Comparison of ENCODE assay signal across 1 cellular context in the genomic region with DNA sequence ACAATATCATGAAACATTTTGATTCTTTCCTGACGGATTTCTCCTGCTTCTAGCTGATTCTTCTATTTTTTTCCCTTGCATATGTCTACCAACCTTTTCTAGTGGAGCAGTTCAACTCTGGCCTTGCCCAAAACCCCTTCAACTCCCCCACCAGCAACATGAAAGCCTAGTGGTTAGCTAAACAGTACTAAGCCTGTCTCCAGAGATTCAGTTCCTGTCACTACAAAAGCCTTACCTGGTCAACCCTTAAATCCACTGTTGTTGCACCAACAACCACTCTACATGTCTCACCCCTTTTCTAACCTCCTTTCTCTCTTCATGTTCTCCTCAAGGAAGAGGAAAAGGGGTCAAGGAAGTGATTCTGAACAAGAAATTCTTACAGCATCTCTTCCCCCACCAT.
TF ChIP-seq lines count a peak whose summit lies in the region.

No MANE protein-coding gene starts in this region.

TF ChIP-seq in SK-N-SH, 30 proteins besides CTCF, POLR2A, EP300 and RAD21 (continued from another document):
- TF ChIP-seq PBX3 (IDR thresholded peaks at IDR 0.05) (no peak), IRF3 (IDR thresholded peaks at IDR 0.05; ENCODE audit: low read depth, low read length) (no peak), YY1 (IDR thresholded peaks at IDR 0.05; ENCODE audit: low read depth) (no peak)
